Comparison of ENCODE assay signal across 11 cellular contexts in genomic region chr19:13864223-13864512, GRCh38. TPM values are rescaled to one million over a fixed set of nuclear protein-coding genes. Genes with fewer than 3 reads are reported as not detected.
DNase-seq lines count a peak whose midpoint lies in the region; TF ChIP-seq lines count a peak whose summit lies in the region.
"Had no signal": no experiment of that assay in that cellular context is flagged by ENCODE, and none has a peak within 500 bp of the region (broad histone marks: within the 10 kb centered on the region; RNA-seq: fewer than 3 reads in every experiment).

No MANE protein-coding gene starts in this region.

- H3K9me3 ChIP-seq in spleen: no peaks in the 10 kb centered on the region

- H3K4me3 ChIP-seq in spleen (no peak overlapping the region), lower leg skin (ENCODE audit: low read depth, poor library complexity, severe bottlenecking) (no peak overlapping the region)

- H3K27ac Mint-ChIP-seq in activated CD4-positive, alpha-beta T cell treated with anti-CD3 and anti-CD28 coated beads, Interleukin-2, amount 10 ng/mL, durations not matched to agents 7 days and 5 days: no peak overlapping the region
- peak overlapping the region; percentile 11 for H3K27ac Mint-ChIP-seq in endothelial cell (ENCODE audit: unreplicated experiment)

- H3K27ac ChIP-seq in RWPE1 (peak overlapping the region; percentile 100), spleen (no peak overlapping the region)

- no peaks in the 10 kb centered on the region for H3K36me3 Mint-ChIP-seq in activated CD4-positive, alpha-beta T cell treated with anti-CD3 and anti-CD28 coated beads, Interleukin-2, amount 10 ng/mL, durations not matched to agents 7 days and 5 days (ENCODE audit: low read depth)
- H3K36me3 Mint-ChIP-seq in endothelial cell (ENCODE audit: low read depth, unreplicated experiment): peaks cover 10% of the 10 kb centered on the region

- TF ChIP-seq POLR2A in spleen (IDR thresholded peaks at IDR 0.05) (no peak), lower leg skin (IDR thresholded peaks at IDR 0.05) (no peak)

- peaks cover 0 to 56% (median 20%) of the 10 kb centered on the region in 7 donors for H3K27me3 ChIP-seq in spleen (replicated peaks in 1 of 7)

- H3K4me3 Mint-ChIP-seq in activated CD4-positive, alpha-beta T cell treated with anti-CD3 and anti-CD28 coated beads, Interleukin-2, amount 10 ng/mL, durations not matched to agents 7 days and 5 days: peak overlapping the region; percentile 55
- peak overlapping the region; percentile 81 for H3K4me3 Mint-ChIP-seq in endothelial cell (ENCODE audit: unreplicated experiment)

- H3K4me1 Mint-ChIP-seq in activated CD4-positive, alpha-beta T cell treated with anti-CD3 and anti-CD28 coated beads, Interleukin-2, amount 10 ng/mL, durations not matched to agents 7 days and 5 days: peaks cover 44% of the 10 kb centered on the region
- peaks cover 17% of the 10 kb centered on the region for H3K4me1 Mint-ChIP-seq in endothelial cell (ENCODE audit: unreplicated experiment)

- no peaks in the 10 kb centered on the region for H3K9me3 Mint-ChIP-seq in activated CD4-positive, alpha-beta T cell treated with anti-CD3 and anti-CD28 coated beads, Interleukin-2, amount 10 ng/mL, durations not matched to agents 7 days and 5 days
- no peaks in the 10 kb centered on the region for H3K9me3 Mint-ChIP-seq in endothelial cell (ENCODE audit: unreplicated experiment)

- POLR2A ChIA-PET in activated CD4-positive, alpha-beta T cell treated with anti-CD3 and anti-CD28 coated beads, Interleukin-2, amount 10 ng/mL, durations not matched to agents 7 days and 5 days (lab: Charles Lee): no interaction called here
- POLR2A ChIA-PET in RWPE1 (lab: Yijun Ruan, JAX; ENCODE audit: low non-redundant PET): interaction anchor here (0.6 kb wide), 1 partner anchor 644 kb away, joined by 9 read pairs; no protein-coding TSS in a partner anchor

- no peak for DNase-seq in activated CD4-positive, alpha-beta T cell treated with anti-CD3 and anti-CD28 coated beads, Interleukin-2, amount 10 ng/mL, durations not matched to agents 7 days and 5 days
- DNase-seq in activated CD4-positive, alpha-beta T cell treated with anti-CD3 and anti-CD28 coated beads for 1 hour: no peak
- DNase-seq in RWPE1 (ENCODE audit: low spot score) (no peak), endothelial cell (ENCODE audit: low spot score) (no peak), spleen (peak; percentile 50), NOMO-1 treated with dmso at 0.1 percent for 144 hours (lab: John Stamatoyannopoulos, UW; ENCODE audit: unreplicated experiment) (no peak), lower leg skin (ENCODE audit: low spot score in 2 of 2) (no peak)
- no peak for DNase-seq in effector CD8-positive, alpha-beta T cell (lab: John Stamatoyannopoulos, UW)
- DNase-seq: left cardiac atrium had no signal

- H3K36me3 ChIP-seq in spleen: no peaks in the 10 kb centered on the region

- 37 to 52% (median 44%) methylated on average over 6 of the region's 6 CpGs for WGBS in spleen, 5 donors
- 44 to 47% methylated on average over 6 of the region's 6 CpGs for WGBS in lower leg skin, 2 donors

- TF ChIP-seq CTCF in RWPE1 (conservative IDR thresholded peaks at IDR 0.05; ENCODE audit: low read depth) (no peak), endothelial cell (IDR thresholded peaks at IDR 0.05; ENCODE audit: unreplicated experiment) (no peak), spleen (IDR thresholded peaks at IDR 0.05 in 8 of 11, conservative IDR thresholded peaks at IDR 0.05 in 3 of 11) (no peak), lower leg skin (IDR thresholded peaks at IDR 0.05) (no peak)

- intact Hi-C loops in spleen (cut with DNase I; ENCODE audit: low total_unique reads): loop anchor here (5.0 to 10.0 kb wide), 2 partner anchors 267 to 589 kb away; no protein-coding TSS in a partner anchor
- intact Hi-C loops in lower leg skin (cut with DNase I; ENCODE audit: low total_unique reads): loop anchor here (5.0 kb wide), 2 partner anchors 267 to 1988 kb away; no protein-coding TSS in a partner anchor

- CTCF ChIA-PET in activated CD4-positive, alpha-beta T cell treated with anti-CD3 and anti-CD28 coated beads, Interleukin-2, amount 10 ng/mL, durations not matched to agents 7 days and 5 days (lab: Charles Lee): interaction anchor here (0.5 to 5.5 kb wide), 6 partner anchors 14 to 806 kb away, joined by 3 to 112 read pairs (median 4); partner anchors contain the start of gene IL27RA
- CTCF ChIA-PET in RWPE1 (lab: Yijun Ruan, JAX): interaction anchor here (0.6 kb wide), 2 partner anchors 30 to 770 kb away, joined by 3 read pairs; no protein-coding TSS in a partner anchor

- H3K4me1 ChIP-seq in spleen: peaks cover 8 to 53% (median 41%) of the 10 kb centered on the region in 6 donors

- H3K27me3 Mint-ChIP-seq in activated CD4-positive, alpha-beta T cell treated with anti-CD3 and anti-CD28 coated beads, Interleukin-2, amount 10 ng/mL, durations not matched to agents 7 days and 5 days: peaks cover 32% of the 10 kb centered on the region
- H3K27me3 Mint-ChIP-seq in endothelial cell (ENCODE audit: unreplicated experiment): peaks cover 30% of the 10 kb centered on the region

RNA-seq across cellular contexts. Expression of gene NANOS3, which starts 12.8 kb away (rescaled TPM):
- under 1 TPM in 1 of 2 experiments, not detected in 1; 0.48 TPM for total RNA-seq in activated CD4-positive, alpha-beta T cell treated with anti-CD3 and anti-CD28 coated beads, Interleukin-2, amount 10 ng/mL, durations not matched to agents 7 days and 5 days
- total RNA-seq in endothelial cell (ENCODE audit: unreplicated experiment) (0.69 TPM), spleen (not detected), lower leg skin (not detected)
- under 1 TPM; 0.42 to 0.99 (median 0.52) TPM for polyA plus RNA-seq in spleen
- total RNA-seq: fibroblast of villous mesenchyme, OCI-LY7 had no signal

RNA-seq across cellular contexts. Expression of gene BRME1, which starts 41.7 kb away (rescaled TPM):
- total RNA-seq in activated CD4-positive, alpha-beta T cell treated with anti-CD3 and anti-CD28 coated beads, Interleukin-2, amount 10 ng/mL, durations not matched to agents 7 days and 5 days: 1 to 10 TPM; 6.3 to 8.0 TPM
- total RNA-seq in endothelial cell (ENCODE audit: unreplicated experiment) (3.4 TPM), spleen (1 to 10 TPM in 6 of 7 donors, under 1 TPM in 1; 0.97 to 3.5 (median 2.1) TPM), lower leg skin (10 to 100 TPM in 1 of 4 donors, 1 to 10 TPM in 3; 2.3 to 11.8 (median 5.7) TPM)
- polyA plus RNA-seq in spleen: 1 to 10 TPM; 1.3 to 3.8 (median 2.7) TPM

RNA-seq across cellular contexts. Expression of gene CC2D1A, which starts 41.8 kb away (rescaled TPM):
- 10 to 100 TPM; 36.5 to 39.3 TPM for total RNA-seq in activated CD4-positive, alpha-beta T cell treated with anti-CD3 and anti-CD28 coated beads, Interleukin-2, amount 10 ng/mL, durations not matched to agents 7 days and 5 days
- total RNA-seq in endothelial cell (ENCODE audit: unreplicated experiment): 17.1 TPM
- total RNA-seq in spleen: 10 to 100 TPM; 26.2 to 40.1 (median 28.8) TPM
- 10 to 100 TPM; 13.0 to 27.2 (median 24.5) TPM for polyA plus RNA-seq in spleen
- total RNA-seq in lower leg skin: 100 to 1,000 TPM in 1 of 4 donors, 10 to 100 TPM in 3; 48.9 to 104 (median 54.8) TPM
